9 cellular contexts compared by ENCODE assay signal in the genomic region with DNA sequence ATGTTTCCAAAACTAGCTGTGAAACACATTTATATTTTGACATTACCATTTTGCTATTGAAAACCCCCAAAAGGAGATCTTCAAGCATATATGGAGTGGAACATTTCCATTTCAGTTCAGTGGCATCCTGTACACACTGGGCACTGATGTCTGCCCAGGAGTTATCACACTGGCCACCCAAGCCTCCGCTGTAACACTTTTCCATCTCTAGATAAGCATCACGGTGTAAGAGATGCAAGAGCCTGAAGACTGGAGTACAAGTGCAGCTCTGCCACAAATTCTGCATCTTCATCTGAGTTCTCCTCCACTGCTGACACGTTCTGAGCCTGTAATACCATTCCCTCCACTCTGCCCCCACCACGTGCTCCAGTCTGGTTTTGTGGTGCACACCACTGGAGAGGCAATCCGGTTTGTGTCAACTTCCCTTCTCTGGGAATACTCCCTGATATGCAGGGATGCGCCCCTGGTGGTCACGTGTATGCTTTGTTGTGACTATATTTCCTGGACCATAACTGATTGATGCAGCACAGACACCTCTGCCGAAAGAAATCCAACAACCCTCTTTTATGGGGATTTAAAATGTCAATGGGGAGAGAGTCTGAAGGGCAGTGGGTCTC. TPM values are rescaled to one million over a fixed set of nuclear protein-coding genes. Genes with fewer than 3 reads are reported as not detected.
DNase-seq lines count a peak whose midpoint lies in the region; ATAC-seq, FAIRE-seq and TF ChIP-seq lines count a peak whose summit lies in the region.
"Had no signal": no experiment of that assay in that cellular context is flagged by ENCODE, and none has a peak within 500 bp of the region (broad histone marks: within the 10 kb centered on the region; RNA-seq: fewer than 3 reads in every experiment).

No MANE protein-coding gene starts in this region.

- H3K27ac Mint-ChIP-seq in astrocyte (ENCODE audit: unreplicated experiment), result peak overlapping the region; percentile 30

- TF ChIP-seq CTCF in HL-60 (IDR thresholded peaks at IDR 0.05; ENCODE audit: insufficient read depth, low read length) (no peak), astrocyte (IDR thresholded peaks at IDR 0.05; ENCODE audit: insufficient read depth, low read depth, low read length) (peak; percentile 39)

- peaks cover 98% of the 10 kb centered on the region for H3K79me2 ChIP-seq in astrocyte (ENCODE audit: insufficient read depth, low read length)

- FAIRE-seq in astrocyte (lab: Jason Lieb, UNC), result no peak

- peaks cover 8% of the 10 kb centered on the region for H3K36me3 Mint-ChIP-seq in astrocyte (ENCODE audit: low read depth, unreplicated experiment)

- H2AFZ ChIP-seq in astrocyte (ENCODE audit: low read depth, low read length), result no peak overlapping the region

- no peaks in the 10 kb centered on the region for H3K9me3 ChIP-seq in astrocyte (ENCODE audit: insufficient read depth, low read depth, low read length)
- H3K9me3 ChIP-seq: tibial artery had no signal

- ATAC-seq in GM19455 (IDR thresholded peaks at IDR 0.05; ENCODE audit: unreplicated experiment), result no peak
- ATAC-seq in GM18861 (IDR thresholded peaks at IDR 0.05; ENCODE audit: unreplicated experiment), result no peak
- no peak for ATAC-seq in GM21786 (IDR thresholded peaks at IDR 0.05; ENCODE audit: unreplicated experiment)
- ATAC-seq in HG03196 (IDR thresholded peaks at IDR 0.05; ENCODE audit: unreplicated experiment), result no peak

- no peak overlapping the region for H3K9ac ChIP-seq in astrocyte (ENCODE audit: low read length)

- peak; percentile 43 for DNase-seq in CD1c-positive myeloid dendritic cell (ENCODE audit: extremely low spot score)
- peak; percentile 16 to 45 for DNase-seq in HL-60 (ENCODE audit: low read depth in 1 of 2, low spot score in 1 of 2)
- DNase-seq in astrocyte (ENCODE audit: low read depth), result peak; percentile 19
- peak; percentile 25 for DNase-seq in medulla oblongata (ENCODE audit: extremely low spot score)

- H4K20me1 ChIP-seq in astrocyte (ENCODE audit: insufficient read depth, low read length), result peaks cover 51% of the 10 kb centered on the region

- H3K4me3 Mint-ChIP-seq in astrocyte (ENCODE audit: unreplicated experiment), result no peak overlapping the region

- H3K27me3 Mint-ChIP-seq in astrocyte (ENCODE audit: low read depth, unreplicated experiment), result no peaks in the 10 kb centered on the region

- H3K27ac ChIP-seq in HL-60 (replicated peaks), result no peak overlapping the region
- H3K27ac ChIP-seq in astrocyte (ENCODE audit: low read depth, low read length), result no peak overlapping the region
- H3K27ac ChIP-seq: tibial artery had no signal

- H3K36me3 ChIP-seq in astrocyte (ENCODE audit: insufficient read depth, low read length), result no peaks in the 10 kb centered on the region
- H3K36me3 ChIP-seq: tibial artery had no signal

- H3K4me3 ChIP-seq in HL-60 (replicated peaks; ENCODE audit: insufficient read depth, low read length) (no peak overlapping the region), astrocyte (ENCODE audit: insufficient read depth, low read depth, low read length) (no peak overlapping the region)
- H3K4me3 ChIP-seq: tibial artery had no signal

- H3K27me3 ChIP-seq in HL-60 (ENCODE audit: insufficient read depth, poor library complexity, severe bottlenecking), result no peaks in the 10 kb centered on the region
- H3K27me3 ChIP-seq in astrocyte (ENCODE audit: insufficient read depth, low read length), result no peaks in the 10 kb centered on the region
- H3K27me3 ChIP-seq: tibial artery had no signal

- H3K4me1 Mint-ChIP-seq in astrocyte (ENCODE audit: low read depth, unreplicated experiment), result peaks cover 54% of the 10 kb centered on the region

- no peaks in the 10 kb centered on the region for H3K9me3 Mint-ChIP-seq in astrocyte (ENCODE audit: unreplicated experiment)

- H3K4me1 ChIP-seq in astrocyte (ENCODE audit: insufficient read depth, low read length), result peaks cover 25% of the 10 kb centered on the region

- H3K4me2 ChIP-seq in astrocyte (ENCODE audit: low read length), result peak overlapping the region; percentile 18

RNA-seq across cellular contexts. Expression of gene SPTLC2, which starts 12.7 kb away (rescaled TPM):
- total RNA-seq in astrocyte, result 51.2 and 55.9 TPM in 2 replicates
